Comparison of ENCODE assay signal across 8 cellular contexts in the genomic region with DNA sequence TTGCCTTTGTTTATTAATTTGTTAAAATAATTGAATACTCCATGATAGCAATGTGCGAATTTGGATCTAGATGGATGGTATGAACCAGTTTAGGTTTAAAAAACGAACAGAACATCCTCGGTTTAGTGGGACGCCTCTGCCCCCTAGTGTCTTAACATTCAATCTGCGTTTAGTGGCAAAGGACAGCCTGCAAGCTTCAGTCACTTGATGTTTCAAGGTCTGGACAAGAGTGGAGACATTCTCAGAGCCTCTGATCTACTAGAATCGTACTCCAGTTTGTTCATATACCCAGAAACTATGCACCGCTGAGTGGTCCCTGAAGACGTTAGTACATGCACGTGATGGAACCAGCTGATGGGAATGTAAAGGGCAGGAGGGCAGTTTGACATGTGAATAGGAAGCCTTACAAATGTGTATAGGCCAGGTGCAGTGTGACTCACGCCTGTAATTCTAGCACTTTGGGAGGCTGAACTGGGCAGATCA. TPM values are rescaled to one million over a fixed set of nuclear protein-coding genes. Genes with fewer than 3 reads are reported as not detected.
DNase-seq lines count a peak whose midpoint lies in the region; ATAC-seq and TF ChIP-seq lines count a peak whose summit lies in the region.

No MANE protein-coding gene starts in this region.

- intact Hi-C loops in adrenal gland (cut with DNase I), result loop anchor here (5.0 to 10.0 kb wide), 6 partner anchors 110 to 1005 kb away; no protein-coding TSS in a partner anchor
- intact Hi-C loops in left ventricle myocardium superior (cut with micrococcal nuclease), result loop anchor here (2.0 to 10.0 kb wide), 2 partner anchors 108 to 760 kb away; no protein-coding TSS in a partner anchor
- intact Hi-C loops in gastrocnemius medialis (cut with DNase I; ENCODE audit: low total_unique reads), result loop anchor here (2.0 to 10.0 kb wide), 4 partner anchors 108 to 1006 kb away; no protein-coding TSS in a partner anchor

- H3K36me3 ChIP-seq in SK-N-SH (replicated peaks in 1 of 2; ENCODE audit: control insufficient read depth in 1 of 2, insufficient read depth in 2 of 2, low read length in 1 of 2), result no peaks in the 10 kb centered on the region
- no peaks in the 10 kb centered on the region for H3K36me3 ChIP-seq in adrenal gland (replicated peaks in 1 of 2)
- H3K36me3 ChIP-seq in gastrocnemius medialis, result no peaks in the 10 kb centered on the region

- H3K9me3 ChIP-seq in SK-N-SH (no peaks in the 10 kb centered on the region), adrenal gland (replicated peaks in 1 of 3) (no peaks in the 10 kb centered on the region), gastrocnemius medialis (no peaks in the 10 kb centered on the region)

- H4K20me1 ChIP-seq in SK-N-SH (ENCODE audit: insufficient read depth), result no peaks in the 10 kb centered on the region

- 3% methylated on average over 10 of the region's 10 CpGs for WGBS in SK-N-SH (ENCODE audit: low lambda C conversion rate)
- WGBS in adrenal gland, 4 donors, result 4 to 7% (median 6%) methylated on average over 10 of the region's 10 CpGs

- H3K27ac ChIP-seq in SK-N-SH (ENCODE audit: low read depth in 2 of 2, low read length in 1 of 2), result no peak overlapping the region
- no peak overlapping the region for H3K27ac ChIP-seq in adrenal gland
- no peak overlapping the region for H3K27ac ChIP-seq in gastrocnemius medialis

- H3K4me1 ChIP-seq in SK-N-SH (ENCODE audit: control insufficient read depth in 1 of 2, insufficient read depth in 2 of 2, low read depth in 1 of 2, low read length in 1 of 2) (no peaks in the 10 kb centered on the region), adrenal gland (replicated peaks in 1 of 2) (no peaks in the 10 kb centered on the region), gastrocnemius medialis (no peaks in the 10 kb centered on the region)

- H3K27me3 ChIP-seq in SK-N-SH (ENCODE audit: insufficient read depth) (0 out of 2 replicates have a peak, but pooled peaks cover 6% of the 10 kb centered on the region), adrenal gland (no peaks in the 10 kb centered on the region), gastrocnemius medialis (no peaks in the 10 kb centered on the region)

- H3K9me2 ChIP-seq in SK-N-SH, result no peaks in the 10 kb centered on the region

- TF ChIP-seq POLR2A in adrenal gland (IDR thresholded peaks at IDR 0.05) (peak in 1 of 2 donors; percentile 11), gastrocnemius medialis (IDR thresholded peaks at IDR 0.05) (no peak)

- no peak overlapping the region for H2AFZ ChIP-seq in SK-N-SH (ENCODE audit: low read depth)

- no peak overlapping the region for H3K4me2 ChIP-seq in SK-N-SH

- TF ChIP-seq EP300 in SK-N-SH (IDR thresholded peaks at IDR 0.05; ENCODE audit: borderline replicate concordance in 1 of 2, low read depth in 1 of 2, low read length in 1 of 2), result no peak

- TF ChIP-seq CTCF in GM12874 (IDR thresholded peaks at IDR 0.05; ENCODE audit: insufficient read depth, low read depth, low read length) (peak; percentile 78), SK-N-SH (IDR thresholded peaks at IDR 0.05) (peak; percentile 89), adrenal gland (IDR thresholded peaks at IDR 0.05) (peak; percentile 63 to 82 (median 78)), gastrocnemius medialis (IDR thresholded peaks at IDR 0.05 in 4 of 5, conservative IDR thresholded peaks at IDR 0.05 in 1 of 5) (peak; percentile 31 to 75 (median 51))

- in situ Hi-C loops in gastrocnemius medialis (cut with MboI; ENCODE audit: low sequenced_read_pairs in 4 of 4), result loop anchor here (5.0 to 25.0 kb wide), 9 partner anchors 108 to 1110 kb away; no protein-coding TSS in a partner anchor

- no peaks in the 10 kb centered on the region for H3K79me2 ChIP-seq in SK-N-SH (ENCODE audit: insufficient read depth)

- H3K4me3 ChIP-seq in SK-N-SH (ENCODE audit: low read depth in 2 of 2, low read length in 1 of 2) (peak overlapping the region in 1 of 2 experiments; percentile 14; a peak in 1 of 4 replicates), adrenal gland (no peak overlapping the region), gastrocnemius medialis (no peak overlapping the region)

- peak; percentile 42 for DNase-seq in NCI-H128 (lab: John Stamatoyannopoulos, UW; ENCODE audit: unreplicated experiment)
- DNase-seq in SK-N-SH, result peak; percentile 61
- DNase-seq in adrenal gland, result peak; percentile 71 to 87 (median 75)
- peak; percentile 40 for DNase-seq in left ventricle myocardium superior
- DNase-seq in gastrocnemius medialis, result no peak

- peak; percentile 95 for TF ChIP-seq RAD21 in SK-N-SH (IDR thresholded peaks at IDR 0.05; ENCODE audit: low read length)

- no peak overlapping the region for H3K9ac ChIP-seq in SK-N-SH

- CTCF ChIA-PET in SK-N-SH (lab: Yijun Ruan, JAX), result interaction anchor here (0.6 to 3.3 kb wide), 31 partner anchors 9 to 1001 kb away, joined by 3 to 56 read pairs (median 4); no protein-coding TSS in a partner anchor

- H3F3A ChIP-seq in SK-N-SH (replicated peaks; ENCODE audit: insufficient read depth), result no peaks in the 10 kb centered on the region

- POLR2A ChIA-PET in SK-N-SH (lab: Yijun Ruan, JAX), result no interaction called here

- ATAC-seq in HG02678 (IDR thresholded peaks at IDR 0.05; ENCODE audit: unreplicated experiment), result peak; percentile 86
- ATAC-seq in left ventricle myocardium superior, result peak; percentile 73
- peak; percentile 66 to 69 for ATAC-seq in gastrocnemius medialis
- no peak for ATAC-seq in GM19328 (IDR thresholded peaks at IDR 0.05; ENCODE audit: unreplicated experiment)

TF ChIP-seq in SK-N-SH, 30 proteins besides CTCF, POLR2A, EP300 and RAD21:
- TF ChIP-seq SMC3 (IDR thresholded peaks at IDR 0.05; ENCODE audit: low read depth, low read length) (peak; percentile 83), GATA2 (CRISPR knock-in tag; IDR thresholded peaks at IDR 0.05) (no peak)

RNA-seq across cellular contexts. Expression of a gene that starts 17.8 kb away (rescaled TPM):
- polyA plus RNA-seq in SK-N-SH (2012; rRNA removed) (0.02 and 0.03 TPM in 2 replicates), adrenal gland (under 1 TPM; 0.32 to 0.62 (median 0.34) TPM)
- polyA plus RNA-seq in SK-N-SH (2012; cell fraction: cytosol; rRNA removed), result 0.03 and 0.05 TPM in 2 replicates
- polyA plus RNA-seq in SK-N-SH (2012; cell fraction: nucleus; rRNA removed), result 0.11 and 0.29 TPM in 2 replicates
- total RNA-seq in adrenal gland (1 to 10 TPM in 1 of 8 donors, under 1 TPM in 6, not detected in 1; 0.14 to 1.6 (median 0.57) TPM), left ventricle myocardium superior (0.64 TPM), gastrocnemius medialis (under 1 TPM in 1 of 4 donors, not detected in 3; 0.56 TPM)

RNA-seq across cellular contexts. Expression of a gene that starts 20.5 kb away (rescaled TPM):
- polyA plus RNA-seq in SK-N-SH (2012; rRNA removed) (11.4 and 15.0 TPM in 2 replicates), adrenal gland (100 to 1,000 TPM in 1 of 3 donors, 10 to 100 TPM in 2; 13.0 to 194 (median 13.9) TPM)
- 18.6 and 24.7 TPM in 2 replicates for polyA plus RNA-seq in SK-N-SH (2012; cell fraction: cytosol; rRNA removed)
- 9.4 and 20.3 TPM in 2 replicates for polyA plus RNA-seq in SK-N-SH (2012; cell fraction: nucleus; rRNA removed)
- total RNA-seq in adrenal gland (100 to 1,000 TPM in 3 of 8 donors, 10 to 100 TPM in 5; 40.6 to 155 (median 54.6) TPM), left ventricle myocardium superior (131 TPM), gastrocnemius medialis (10 to 100 TPM; 59.8 to 78.2 (median 72.2) TPM)

Comparison
In these comparisons a context has a peak if more than half of its experiments do, and no peak if none do; other contexts are left out.
1. DNase-seq: peak in NCI-H128 (single experiment), SK-N-SH (single experiment), adrenal gland (7 of 7) and left ventricle myocardium superior (single experiment); none in gastrocnemius medialis (0 of 2).
2. Peak in every context shown above with its lines, with median percentiles within 50 percentile points of each other: CTCF ChIP-seq.